In the genomic region with DNA sequence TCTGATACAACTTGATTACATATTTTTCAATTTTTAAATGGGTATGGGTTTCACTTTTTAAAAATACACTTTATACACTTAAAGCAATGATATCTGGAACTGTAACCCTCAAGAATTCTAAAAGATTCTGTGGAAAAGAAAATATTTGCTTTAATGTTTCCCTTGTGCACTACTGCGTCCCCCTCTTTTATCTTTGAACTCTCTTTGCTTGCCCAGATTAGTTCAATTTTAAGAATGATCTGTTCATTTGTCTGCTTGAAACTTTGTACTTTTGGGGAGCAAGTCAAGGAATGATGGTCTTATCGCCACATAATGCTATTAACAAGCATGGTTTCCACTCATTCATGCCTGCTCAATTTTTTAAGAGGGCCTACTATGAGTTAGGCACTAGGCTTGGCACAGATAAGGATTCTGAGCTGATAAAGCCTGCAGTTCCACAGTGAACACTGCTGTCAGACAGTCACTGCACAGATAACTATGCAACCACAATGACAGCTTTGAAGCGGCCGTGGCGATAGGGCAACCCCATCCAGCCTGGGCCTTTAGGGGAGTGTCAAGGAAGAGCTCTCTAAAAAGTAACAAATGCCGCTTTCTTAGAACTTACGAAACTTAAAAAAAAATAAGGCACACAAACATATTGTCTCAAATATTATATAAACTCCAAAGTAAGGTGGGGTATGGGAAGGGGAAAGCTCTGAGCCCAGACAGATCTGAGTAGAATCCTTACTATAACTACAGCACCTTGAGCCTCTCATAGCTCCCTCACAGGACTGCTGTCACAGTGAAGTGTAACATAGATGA, we compare ENCODE assay signal across 8 cellular contexts. TPM values are rescaled to one million over a fixed set of nuclear protein-coding genes. Genes with fewer than 3 reads are reported as not detected.
DNase-seq lines count a peak whose midpoint lies in the region; ATAC-seq and TF ChIP-seq lines count a peak whose summit lies in the region.

No MANE protein-coding gene starts in this region.

- H2AFZ ChIP-seq in smooth muscle cell (ENCODE audit: low read depth): no peak overlapping the region

- H3K36me3 Mint-ChIP-seq in activated B cell treated with CpG ODN at 0.5 μM for 24 hours (ENCODE audit: low read depth): no peaks in the 10 kb centered on the region
- peaks cover 6% of the 10 kb centered on the region for H3K36me3 Mint-ChIP-seq in stimulated activated memory B cell treated with anti-CD40 and anti-IgM and Interleukin-4, amounts not matched to agents 10 μg/mL and 1 μg/mL and 100 μg/mL, for 72 hours

- no peaks in the 10 kb centered on the region for H3K9me3 Mint-ChIP-seq in activated B cell treated with CpG ODN at 0.5 μM for 24 hours
- H3K9me3 Mint-ChIP-seq in stimulated activated memory B cell treated with anti-CD40 and anti-IgM and Interleukin-4, amounts not matched to agents 10 μg/mL and 1 μg/mL and 100 μg/mL, for 72 hours: no peaks in the 10 kb centered on the region

- no peak overlapping the region for H3K4me3 Mint-ChIP-seq in activated B cell treated with CpG ODN at 0.5 μM for 24 hours
- no peak overlapping the region for H3K4me3 Mint-ChIP-seq in stimulated activated memory B cell treated with anti-CD40 and anti-IgM and Interleukin-4, amounts not matched to agents 10 μg/mL and 1 μg/mL and 100 μg/mL, for 72 hours

- peaks cover 19% of the 10 kb centered on the region for H3K4me1 Mint-ChIP-seq in activated B cell treated with CpG ODN at 0.5 μM for 24 hours
- H3K4me1 Mint-ChIP-seq in stimulated activated memory B cell treated with anti-CD40 and anti-IgM and Interleukin-4, amounts not matched to agents 10 μg/mL and 1 μg/mL and 100 μg/mL, for 72 hours: peaks cover 50% of the 10 kb centered on the region

- no peaks in the 10 kb centered on the region for H3K36me3 ChIP-seq in smooth muscle cell (ENCODE audit: low read depth)

- 34% methylated on average over 7 of the region's 7 CpGs for WGBS in smooth muscle cell (ENCODE audit: low lambda C conversion rate)

- CTCF ChIA-PET in activated B cell treated with CpG ODN at 0.5 μM for 24 hours (lab: Charles Lee): interaction anchor here (0.8 to 1.9 kb wide), 5 partner anchors 13 to 198 kb away, joined by 3 to 7 read pairs (median 3); a partner anchor contains a TSS

- DNase-seq in activated B cell treated with CpG ODN at 0.5 μM for 24 hours (no peak), dorsolateral prefrontal cortex (peak in 1 of 10 donors; percentile 47), smooth muscle cell (lab: John Stamatoyannopoulos, UW; ENCODE audit: unreplicated experiment) (no peak), GOT3 (lab: John Stamatoyannopoulos, UW) (no peak), iPS-NIHi11 (ENCODE audit: low spot score) (no peak)

- no peak overlapping the region for H3K27ac Mint-ChIP-seq in activated B cell treated with CpG ODN at 0.5 μM for 24 hours
- no peak overlapping the region for H3K27ac Mint-ChIP-seq in stimulated activated memory B cell treated with anti-CD40 and anti-IgM and Interleukin-4, amounts not matched to agents 10 μg/mL and 1 μg/mL and 100 μg/mL, for 72 hours

- H4K20me1 ChIP-seq in smooth muscle cell (ENCODE audit: low read depth): peaks cover 65% of the 10 kb centered on the region

- H3K27me3 ChIP-seq in dorsolateral prefrontal cortex (no peaks in the 10 kb centered on the region), smooth muscle cell (ENCODE audit: low read depth) (no peaks in the 10 kb centered on the region)

- H3K4me3 ChIP-seq in dorsolateral prefrontal cortex (peak overlapping the region in 2 of 59 donors; percentile 2 to 4), smooth muscle cell (no peak overlapping the region)

- H3K9ac ChIP-seq in smooth muscle cell (ENCODE audit: low read depth): peak overlapping the region; percentile 27

- intact Hi-C loops in activated B cell treated with CpG ODN at 0.5 μM for 24 hours (cut with micrococcal nuclease) (loop anchor here (1.0 to 10.0 kb wide), 3 partner anchors 81 to 359 kb away; a partner anchor contains a TSS), dorsolateral prefrontal cortex (cut with DNase I) (no loop called here)

- peak; percentile 32 for ATAC-seq in HG02759 (IDR thresholded peaks at IDR 0.05; ENCODE audit: unreplicated experiment)
- ATAC-seq in activated B cell treated with CpG ODN at 0.5 μM for 24 hours (ENCODE audit: low read depth): peak; percentile 31
- no peak for ATAC-seq in HG03045 (IDR thresholded peaks at IDR 0.05; ENCODE audit: unreplicated experiment)
- no peak for ATAC-seq in stimulated activated memory B cell treated with anti-CD40 and anti-IgM and Interleukin-4, amounts not matched to agents 10 μg/mL and 1 μg/mL and 100 μg/mL, for 72 hours

- H3F3A ChIP-seq in smooth muscle cell (ENCODE audit: low read depth): peaks cover 5% of the 10 kb centered on the region

- TF ChIP-seq CTCF in activated B cell treated with CpG ODN at 0.5 μM for 24 hours (IDR thresholded peaks at IDR 0.05) (no peak), dorsolateral prefrontal cortex (IDR thresholded peaks at IDR 0.05 in 54 of 56, conservative IDR thresholded peaks at IDR 0.05 in 2 of 56; ENCODE audit: low read depth in 1 of 56, partially characterized antibody in 56 of 56) (no peak), smooth muscle cell (IDR thresholded peaks at IDR 0.05; ENCODE audit: borderline replicate concordance, insufficient read depth, poor library complexity, severe bottlenecking) (no peak)

- H3K9me3 ChIP-seq in smooth muscle cell (replicated peaks; ENCODE audit: low read depth): no peaks in the 10 kb centered on the region

- peak overlapping the region; percentile 66 for H3K4me2 ChIP-seq in smooth muscle cell

- POLR2A ChIA-PET in activated B cell treated with CpG ODN at 0.5 μM for 24 hours (lab: Charles Lee): interaction anchor here (1.3 to 3.2 kb wide), 8 partner anchors 14 to 107 kb away, joined by 3 to 42 read pairs (median 8); a partner anchor contains a TSS

- H3K27ac ChIP-seq in dorsolateral prefrontal cortex: peak overlapping the region in 49 of 59 donors; percentile 0 to 81 (median 39)
- peak overlapping the region; percentile 64 for H3K27ac ChIP-seq in smooth muscle cell (ENCODE audit: low read depth)

- H3K4me1 ChIP-seq in smooth muscle cell (ENCODE audit: low read depth): peaks cover 48% of the 10 kb centered on the region

- peaks cover 59% of the 10 kb centered on the region for H3K79me2 ChIP-seq in smooth muscle cell (ENCODE audit: low read depth)

- no peaks in the 10 kb centered on the region for H3K27me3 Mint-ChIP-seq in activated B cell treated with CpG ODN at 0.5 μM for 24 hours
- no peaks in the 10 kb centered on the region for H3K27me3 Mint-ChIP-seq in stimulated activated memory B cell treated with anti-CD40 and anti-IgM and Interleukin-4, amounts not matched to agents 10 μg/mL and 1 μg/mL and 100 μg/mL, for 72 hours

RNA-seq across cellular contexts. Expression of a gene that starts 29.7 kb away (rescaled TPM):
- 57.8 and 64.7 TPM in 2 replicates for total RNA-seq in activated B cell treated with CpG ODN at 0.5 μM for 24 hours
- total RNA-seq in dorsolateral prefrontal cortex: 100 to 1,000 TPM; 174 to 413 (median 233) TPM
- total RNA-seq in smooth muscle cell: 110 and 120 TPM in 2 replicates
- 138 and 140 TPM in 2 replicates for polyA plus RNA-seq in smooth muscle cell

Comparison
In these comparisons a context has a peak if more than half of its experiments do, and no peak if none do; other contexts are left out.
1. ATAC-seq: peak in HG02759 (single experiment) and activated B cell treated with CpG ODN at 0.5 μM for 24 hours (single experiment); none in HG03045 (single experiment) and stimulated activated memory B cell treated with anti-CD40 and anti-IgM and Interleukin-4, amounts not matched to agents 10 μg/mL and 1 μg/mL and 100 μg/mL, for 72 hours (single experiment).